ENCODE assay signal across 9 cellular contexts in genomic region chr17:13114601-13115024, GRCh38.
DNase-seq lines count a peak whose midpoint lies in the region; ATAC-seq and TF ChIP-seq lines count a peak whose summit lies in the region.
"Had no signal": no experiment of that assay in that cellular context is flagged by ENCODE, and none has a peak within 500 bp of the region (broad histone marks: within the 10 kb centered on the region; RNA-seq: fewer than 3 reads in every experiment).

No MANE protein-coding gene starts in this region.

- peak overlapping the region; percentile 3 for H3K27ac Mint-ChIP-seq in progenitor cell of endocrine pancreas
- H3K27ac Mint-ChIP-seq: CD4-positive, CD25-positive, alpha-beta regulatory T cell had no signal

- H3K4me3 ChIP-seq in fibroblast of pulmonary artery (replicated peaks; ENCODE audit: low read depth, low read length): no peak overlapping the region

- peaks cover 7% of the 10 kb centered on the region for H3K4me1 Mint-ChIP-seq in progenitor cell of endocrine pancreas (ENCODE audit: low read depth)
- H3K4me1 Mint-ChIP-seq: CD4-positive, CD25-positive, alpha-beta regulatory T cell had no signal

- ATAC-seq in HG02852 (IDR thresholded peaks at IDR 0.05; ENCODE audit: unreplicated experiment): no peak

- no peaks in the 10 kb centered on the region for H3K9me3 Mint-ChIP-seq in progenitor cell of endocrine pancreas (ENCODE audit: low read depth)
- H3K9me3 Mint-ChIP-seq: CD4-positive, CD25-positive, alpha-beta regulatory T cell had no signal

- no peaks in the 10 kb centered on the region for H3K36me3 Mint-ChIP-seq in progenitor cell of endocrine pancreas (ENCODE audit: insufficient read depth)
- H3K36me3 Mint-ChIP-seq: CD4-positive, CD25-positive, alpha-beta regulatory T cell had no signal

- peaks cover 5% of the 10 kb centered on the region for H3K27me3 Mint-ChIP-seq in progenitor cell of endocrine pancreas

- TF ChIP-seq CTCF in fibroblast of pulmonary artery (IDR thresholded peaks at IDR 0.05; ENCODE audit: low read length, missing control alignments) (peak; percentile 78), progenitor cell of endocrine pancreas (IDR thresholded peaks at IDR 0.05; ENCODE audit: unreplicated experiment) (peak; percentile 86)

- H3K4me3 Mint-ChIP-seq in progenitor cell of endocrine pancreas (ENCODE audit: low read depth): peak overlapping the region; percentile 57
- H3K4me3 Mint-ChIP-seq: CD4-positive, CD25-positive, alpha-beta regulatory T cell had no signal

- peak; percentile 33 for DNase-seq in NCI-H1105 treated with DMSO at 0.1 percent for 48 hours (lab: John Stamatoyannopoulos, UW)
- DNase-seq in NCI-H1105 (lab: John Stamatoyannopoulos, UW): no peak
- DNase-seq in HPDE6-E6E7 (ENCODE audit: extremely low spot score): peak; percentile 35
- peak; percentile 78 to 82 for DNase-seq in SHP77 (lab: John Stamatoyannopoulos, UW)
- DNase-seq in fibroblast of pulmonary artery (ENCODE audit: low read depth): peak; percentile 39
- DNase-seq in progenitor cell of endocrine pancreas (ENCODE audit: low spot score, unreplicated experiment): peak; percentile 29
- DNase-seq in NCI-H526 treated with DMSO at 0.1 percent for 48 hours (lab: John Stamatoyannopoulos, UW): no peak

Comparison
In these comparisons a context has a peak if more than half of its experiments do, and no peak if none do; other contexts are left out.
1. DNase-seq: peak in NCI-H1105 treated with DMSO at 0.1 percent for 48 hours (single experiment), HPDE6-E6E7 (single experiment), SHP77 (2 of 2), fibroblast of pulmonary artery (single experiment) and progenitor cell of endocrine pancreas (single experiment); none in NCI-H1105 (single experiment) and NCI-H526 treated with DMSO at 0.1 percent for 48 hours (single experiment).